Comparison of ENCODE assay signal across 16 cellular contexts in genomic region chr13:114037674-114038073, GRCh38.
"Had no signal": no experiment of that assay in that cellular context is flagged by ENCODE, and none has a peak within 500 bp of the region (broad histone marks: within the 10 kb centered on the region; RNA-seq: fewer than 3 reads in every experiment).

No MANE protein-coding gene starts in this region.

- H3K36me3 ChIP-seq: uterus had no signal

- H3K4me3 Mint-ChIP-seq: T-helper 1 cell treated with Interleukin-12 subunit alpha and Interleukin-12 subunit beta and Interleukin-4 antibody, amounts not matched to agents 30 μg/mL and 1 μg/mL, for 36 hours; WTC11 had no signal

- H3K9me3 ChIP-seq: mucosa of descending colon, psoas muscle, thoracic aorta, uterus had no signal

- H3K4me3 ChIP-seq: mucosa of descending colon, psoas muscle, thoracic aorta, uterus had no signal

- H3K27ac Mint-ChIP-seq: T-helper 1 cell treated with Interleukin-12 subunit alpha and Interleukin-12 subunit beta and Interleukin-4 antibody, amounts not matched to agents 30 μg/mL and 1 μg/mL, for 36 hours; WTC11 had no signal

- H3K36me3 Mint-ChIP-seq: WTC11 had no signal

- H3K27me3 Mint-ChIP-seq: naive thymus-derived CD8-positive, alpha-beta T cell had no signal

- H3K9me3 Mint-ChIP-seq: T-helper 1 cell treated with Interleukin-12 subunit alpha and Interleukin-12 subunit beta and Interleukin-4 antibody, amounts not matched to agents 30 μg/mL and 1 μg/mL, for 36 hours; WTC11 had no signal

- FAIRE-seq: colon had no signal

- H3K27ac ChIP-seq: thoracic aorta, uterus had no signal

- H3K27me3 ChIP-seq: uterus had no signal

- DNase-seq: activated CD4-positive, alpha-beta T cell treated with anti-CD3 and anti-CD28 coated beads for 48 hours; aorta; effector CD4-positive, alpha-beta T cell; left colon; mucosa of descending colon; naive thymus-derived CD8-positive, alpha-beta T cell; stimulated activated CD4-positive, alpha-beta T cell treated with anti-CD3 and anti-CD28 coated beads, Interleukin-2, amount 100 ng/mL, for 24 hours; stimulated activated naive CD8-positive, alpha-beta T cell treated with anti-CD3 and anti-CD28 coated beads, Interleukin-15, Interleukin-2, amounts not matched to agents 100 U/mL and 50 U/mL, for 24 hours; uterus had no signal

- ATAC-seq: left colon; mucosa of descending colon; naive thymus-derived CD8-positive, alpha-beta T cell; sciatic nerve; SK-N-SH treated with all-trans-retinoic acid at 6 μM for 48 hours; stimulated activated naive CD8-positive, alpha-beta T cell treated with anti-CD3 and anti-CD28 coated beads, Interleukin-15, Interleukin-2, amounts not matched to agents 100 U/mL and 50 U/mL, for 24 hours; WTC11 had no signal
